8 cellular contexts compared by ENCODE assay signal in genomic region chr2:164061129-164061746, GRCh38.
DNase-seq lines count a peak whose midpoint lies in the region; ATAC-seq and TF ChIP-seq lines count a peak whose summit lies in the region.

No MANE protein-coding gene starts in this region.

- TF ChIP-seq CTCF in coronary artery (IDR thresholded peaks at IDR 0.05) (peak; percentile 51), natural killer cell (IDR thresholded peaks at IDR 0.05) (no peak)

- H3K4me3 ChIP-seq in coronary artery: no peak overlapping the region

- no peak overlapping the region for H3K4me3 Mint-ChIP-seq in natural killer cell

- H3K27me3 Mint-ChIP-seq in natural killer cell (ENCODE audit: low read depth in 2 of 2): no peaks in the 10 kb centered on the region

- intact Hi-C loops in natural killer cell (cut with micrococcal nuclease): no loop called here

- H3K9me3 Mint-ChIP-seq in natural killer cell: peaks cover 2% of the 10 kb centered on the region in 2 donors

- peak; percentile 77 for ATAC-seq in HG02623 (IDR thresholded peaks at IDR 0.05; ENCODE audit: unreplicated experiment)
- no peak for ATAC-seq in natural killer cell

- no peaks in the 10 kb centered on the region for H3K4me1 Mint-ChIP-seq in natural killer cell

- DNase-seq in SIG-M5 treated with dmso at 0.1 percent for 504 hours (lab: John Stamatoyannopoulos, UW; ENCODE audit: unreplicated experiment) (peak; percentile 26), SIG-M5 (lab: John Stamatoyannopoulos, UW) (no peak), NCI-H460 (ENCODE audit: extremely low read depth, low read depth) (peak; percentile 45), coronary artery (ENCODE audit: low spot score) (no peak), medulla oblongata (ENCODE audit: extremely low spot score) (peak; percentile 62), activated T-cell treated with anti-CD3 and anti-CD28 coated beads for 4 hours (no peak), natural killer cell (no peak)

- H3K36me3 Mint-ChIP-seq in natural killer cell: no peaks in the 10 kb centered on the region

- no peak overlapping the region for H3K27ac Mint-ChIP-seq in natural killer cell

- no peak overlapping the region for H3K27ac ChIP-seq in coronary artery

Comparison
In these comparisons a context has a peak if more than half of its experiments do, and no peak if none do; other contexts are left out.
1. DNase-seq: peak in SIG-M5 treated with dmso at 0.1 percent for 504 hours (single experiment), NCI-H460 (single experiment) and medulla oblongata (single experiment); none in SIG-M5 (single experiment), coronary artery (single experiment), activated T-cell treated with anti-CD3 and anti-CD28 coated beads for 4 hours (single experiment) and natural killer cell (single experiment).